1 cellular context compared by ENCODE assay signal in genomic region chr6:27136077-27136644, GRCh38.
TF ChIP-seq lines count a peak whose summit lies in the region.

No MANE protein-coding gene starts in this region.

TF ChIP-seq in K562, 482 proteins besides CTCF, POLR2A, EP300 and RAD21 (continued from another document and continues in another):
- TF ChIP-seq ZBTB40 (IDR thresholded peaks at IDR 0.05) (0 out of 2 replicates have a peak, but pooled peaks have one; percentile 40), ZBTB40 (CRISPR knock-in tag; IDR thresholded peaks at IDR 0.05) (no peak), E2F5 (CRISPR knock-in tag; IDR thresholded peaks at IDR 0.05) (no peak), PTTG1 (tag; IDR thresholded peaks at IDR 0.05; ENCODE audit: low read depth) (peak; percentile 95), ZNF699 (CRISPR knock-in tag; IDR thresholded peaks at IDR 0.05; ENCODE audit: insufficient replicate concordance) (peak; percentile 19), CREBBP (IDR thresholded peaks at IDR 0.05; ENCODE audit: low read depth, low read length) (no peak), ZNF311 (CRISPR knock-in tag; IDR thresholded peaks at IDR 0.05) (peak; percentile 98), DEAF1 (CRISPR knock-in tag; IDR thresholded peaks at IDR 0.05) (peak; percentile 42; the same call in 1 of the 2 replicates), SP2 (IDR thresholded peaks at IDR 0.05; ENCODE audit: extremely low read depth, low read depth, low read length, poor library complexity, severe bottlenecking) (no peak), IRF9 (tag; IDR thresholded peaks at IDR 0.05) (peak; percentile 81; the same call in 1 of the 2 replicates), ZC3H8 (IDR thresholded peaks at IDR 0.05) (no peak), POU5F1 (IDR thresholded peaks at IDR 0.05; ENCODE audit: borderline replicate concordance, low read depth, low read length, partially characterized antibody) (no peak), RFX1 (IDR thresholded peaks at IDR 0.05) (peak; percentile 95), MBD1 (CRISPR knock-in tag; IDR thresholded peaks at IDR 0.05) (no peak), CEBPG (CRISPR knock-in tag; IDR thresholded peaks at IDR 0.05) (no peak), CEBPG (tag; conservative IDR thresholded peaks at IDR 0.05 in 1 of 2, IDR thresholded peaks at IDR 0.05 in 1 of 2) (no peak), RBM14 (IDR thresholded peaks at IDR 0.05; ENCODE audit: borderline replicate concordance, insufficient read depth, low read depth, low read length) (no peak), MYBL2 (IDR thresholded peaks at IDR 0.05; ENCODE audit: low read depth) (no peak), MYBL2 (CRISPR knock-in tag; IDR thresholded peaks at IDR 0.05; ENCODE audit: borderline replicate concordance) (no peak), MCM5 (IDR thresholded peaks at IDR 0.05; ENCODE audit: low read depth) (no peak), PTRF (tag; IDR thresholded peaks at IDR 0.05) (peak; percentile 96), PCBP1 (IDR thresholded peaks at IDR 0.05; ENCODE audit: low read depth, low read length, poor library complexity, severe bottlenecking) (no peak), ZNF212 (CRISPR knock-in tag; IDR thresholded peaks at IDR 0.05) (peak; percentile 88; the same call in 1 of the 2 replicates), KLF6 (CRISPR knock-in tag; IDR thresholded peaks at IDR 0.05; ENCODE audit: borderline replicate concordance) (peak; percentile 97), GABPB2 (CRISPR knock-in tag; conservative IDR thresholded peaks at IDR 0.05) (0 out of 2 replicates have a peak, but pooled peaks have one; percentile 52), ZFP1 (CRISPR knock-in tag; IDR thresholded peaks at IDR 0.05) (peak; percentile 86), CLOCK (CRISPR knock-in tag; IDR thresholded peaks at IDR 0.05; ENCODE audit: borderline replicate concordance) (peak; percentile 73), ASH1L (IDR thresholded peaks at IDR 0.05; ENCODE audit: borderline replicate concordance, low read depth, partially characterized antibody) (no peak), ZNF274 (IDR thresholded peaks at IDR 0.05; ENCODE audit: borderline replicate concordance, low read depth, low read length) (no peak), ZBTB17 (CRISPR knock-in tag; IDR thresholded peaks at IDR 0.05) (peak; percentile 95), BRD9 (IDR thresholded peaks at IDR 0.05; ENCODE audit: low read depth, partially characterized antibody) (no peak), CSDE1 (IDR thresholded peaks at IDR 0.05) (no peak), MCM7 (IDR thresholded peaks at IDR 0.05) (no peak), NCOR1 (IDR thresholded peaks at IDR 0.05) (no peak; the same call in 1 of the 2 replicates), RBM39 (optimal IDR thresholded peaks at IDR 0.05; ENCODE audit: low read depth, low read length) (no peak), ELK3 (CRISPR knock-in tag; IDR thresholded peaks at IDR 0.05) (peak; percentile 79; the same call in 1 of the 2 replicates), HLTF (IDR thresholded peaks at IDR 0.05) (no peak), ZBTB2 (IDR thresholded peaks at IDR 0.05) (0 out of 2 replicates have a peak, but pooled peaks have one; percentile 26), SNIP1 (IDR thresholded peaks at IDR 0.05; ENCODE audit: low read depth) (no peak), POLR2AphosphoS2 (IDR thresholded peaks at IDR 0.05; ENCODE audit: low read length) (peak; percentile 95), HMBOX1 (IDR thresholded peaks at IDR 0.05) (peak; percentile 50; the same call in 1 of the 2 replicates)
